Comparison of ENCODE assay signal across 1 cellular context in genomic region chr10:110208614-110209398, GRCh38.
TF ChIP-seq lines count a peak whose summit lies in the region.

No MANE protein-coding gene starts in this region.

TF ChIP-seq in K562, 482 proteins besides CTCF, POLR2A, EP300 and RAD21 (continues in another document):
- 0 out of 2 replicates have a peak, but pooled peaks have one; percentile 66 for TF ChIP-seq ZBTB26 (CRISPR knock-in tag; IDR thresholded peaks at IDR 0.05)
- TF ChIP-seq MLLT1 (IDR thresholded peaks at IDR 0.05) = no peak; a peak in 2 of 4 replicates
- peak; percentile 80 for TF ChIP-seq VEZF1 (CRISPR knock-in tag; IDR thresholded peaks at IDR 0.05)
- peak; percentile 49; the same call in 1 of the 2 replicates for TF ChIP-seq SPI1 (IDR thresholded peaks at IDR 0.05; ENCODE audit: borderline replicate concordance, low read depth, low read length)
- peak; percentile 28 for TF ChIP-seq RBBP5 (IDR thresholded peaks at IDR 0.05; ENCODE audit: borderline replicate concordance, insufficient read depth, low read length, poor library complexity, severe bottlenecking)
- 0 out of 2 replicates have a peak, but pooled peaks have one; percentile 11 for TF ChIP-seq CC2D1A (IDR thresholded peaks at IDR 0.05)
- 0 out of 2 replicates have a peak, but pooled peaks have one; percentile 35 for TF ChIP-seq HDAC2 (IDR thresholded peaks at IDR 0.05)
- TF ChIP-seq ATF2 (CRISPR knock-in tag; IDR thresholded peaks at IDR 0.05) = no peak
- peak; percentile 56; the same call in 1 of the 2 replicates for TF ChIP-seq EP400 (IDR thresholded peaks at IDR 0.05)
- TF ChIP-seq NR0B1 (IDR thresholded peaks at IDR 0.05; ENCODE audit: partially characterized antibody) = no peak
- no peak for TF ChIP-seq E2F1 (CRISPR knock-in tag; IDR thresholded peaks at IDR 0.05)
- TF ChIP-seq FOXK2 (conservative IDR thresholded peaks at IDR 0.05 in 1 of 2, IDR thresholded peaks at IDR 0.05 in 1 of 2; ENCODE audit: low read depth in 2 of 2) = peak in 1 of 2 experiments; percentile 26; a peak in 1 of 4 replicates
- TF ChIP-seq ESRRA (IDR thresholded peaks at IDR 0.05; ENCODE audit: borderline replicate concordance, low read depth) = no peak
- peak in 1 of 2 experiments; percentile 63; a peak in 2 of 4 replicates for TF ChIP-seq HDAC1 (IDR thresholded peaks at IDR 0.05)
- no peak for TF ChIP-seq GMEB1 (CRISPR knock-in tag; IDR thresholded peaks at IDR 0.05)
- TF ChIP-seq THRB (CRISPR knock-in tag; conservative IDR thresholded peaks at IDR 0.05) = 0 out of 2 replicates have a peak, but pooled peaks have one; percentile 19
- peak; percentile 38 for TF ChIP-seq TAF1 (IDR thresholded peaks at IDR 0.05; ENCODE audit: control insufficient read depth, extremely low read depth, insufficient read depth, low read length, severe bottlenecking)
- TF ChIP-seq KDM1A (IDR thresholded peaks at IDR 0.05) = peak; percentile 33 to 59; a peak in 1 of 4 replicates
- TF ChIP-seq NRF1 (conservative IDR thresholded peaks at IDR 0.05 in 1 of 2, IDR thresholded peaks at IDR 0.05 in 1 of 2) = 0 out of 4 replicates have a peak, but pooled peaks of 1 of the 2 experiments have one; percentile 23
- no peak for TF ChIP-seq TBP (optimal IDR thresholded peaks at IDR 0.05; ENCODE audit: low read depth, low read length)
- no peak for TF ChIP-seq SAFB (IDR thresholded peaks at IDR 0.05; ENCODE audit: borderline replicate concordance, low read depth, low read length)
- no peak for TF ChIP-seq YBX1 (IDR thresholded peaks at IDR 0.05)
- peak in 1 of 2 experiments; percentile 56; a peak in 2 of 4 replicates for TF ChIP-seq MNT (conservative IDR thresholded peaks at IDR 0.05)
- no peak for TF ChIP-seq TCFL5 (CRISPR knock-in tag; conservative IDR thresholded peaks at IDR 0.05)
- 0 out of 2 replicates have a peak, but pooled peaks have one; percentile 24 for TF ChIP-seq ELF4 (CRISPR knock-in tag; IDR thresholded peaks at IDR 0.05)
- no peak for TF ChIP-seq FUS (optimal IDR thresholded peaks at IDR 0.05; ENCODE audit: low read depth, low read length)
- TF ChIP-seq PML (IDR thresholded peaks at IDR 0.05; ENCODE audit: low read length) = no peak
- TF ChIP-seq POLR2G (IDR thresholded peaks at IDR 0.05; ENCODE audit: low read depth, low read length) = peak; percentile 55
- TF ChIP-seq PRDM10 (IDR thresholded peaks at IDR 0.05; ENCODE audit: partially characterized antibody) = peak; percentile 49
- TF ChIP-seq ZFX (CRISPR knock-in tag; IDR thresholded peaks at IDR 0.05) = peak; percentile 39
- no peak for TF ChIP-seq ZBTB12 (CRISPR knock-in tag; IDR thresholded peaks at IDR 0.05)
- TF ChIP-seq ERF (CRISPR knock-in tag; IDR thresholded peaks at IDR 0.05) = no peak
- no peak for TF ChIP-seq CLOCK (CRISPR knock-in tag; IDR thresholded peaks at IDR 0.05; ENCODE audit: borderline replicate concordance)
- peak; percentile 95 for TF ChIP-seq PHF21A (IDR thresholded peaks at IDR 0.05; ENCODE audit: borderline replicate concordance, low read depth)
- no peak for TF ChIP-seq SNAPC5 (CRISPR knock-in tag; IDR thresholded peaks at IDR 0.05)
